Comparison of ENCODE assay signal across 8 cellular contexts in genomic region chr7:98133181-98133580, GRCh38. TPM values are rescaled to one million over a fixed set of nuclear protein-coding genes. Genes with fewer than 3 reads are reported as not detected.
DNase-seq lines count a peak whose midpoint lies in the region; ATAC-seq and TF ChIP-seq lines count a peak whose summit lies in the region.

No MANE protein-coding gene starts in this region.

- CTCF ChIA-PET in Panc1 (lab: Charles Lee) = interaction anchor here (0.6 to 1.7 kb wide), 3 partner anchors 11 to 52 kb away, joined by 3 to 4 read pairs (median 3); no protein-coding TSS in a partner anchor

- intact Hi-C loops in Panc1 (cut with micrococcal nuclease; ENCODE audit: unreplicated experiment) (no loop called here), posterior cingulate gyrus (cut with DNase I) (no loop called here)

- H3K27me3 ChIP-seq in Panc1 (ENCODE audit: control insufficient read depth, insufficient read depth, low read length) = no peaks in the 10 kb centered on the region

- POLR2A ChIA-PET in Panc1 (lab: Charles Lee) = no interaction called here

- DNase-seq in Ammon's horn (ENCODE audit: low spot score) (peak; percentile 50), Panc1 (ENCODE audit: low read depth, low spot score) (no peak), fibroblast of mammary gland (ENCODE audit: low read depth) (peak; percentile 16), amygdala (lab: John Stamatoyannopoulos, UW) (no peak), posterior cingulate gyrus (no peak), DMS53 (lab: John Stamatoyannopoulos, UW) (no peak)

- H3K9me3 ChIP-seq in Panc1 (ENCODE audit: control insufficient read depth, insufficient read depth, low read depth, low read length) = no peaks in the 10 kb centered on the region

- TF ChIP-seq CTCF in Panc1 (IDR thresholded peaks at IDR 0.05) (no peak), fibroblast of mammary gland (conservative IDR thresholded peaks at IDR 0.05; ENCODE audit: control insufficient read depth, insufficient read depth, low read depth, low read length) (no peak)

- no peaks in the 10 kb centered on the region for H3K36me3 ChIP-seq in Panc1 (ENCODE audit: control insufficient read depth, insufficient read depth, low read length)

- H3K4me1 ChIP-seq in Panc1 (ENCODE audit: control insufficient read depth, insufficient read depth, low read length) = peaks cover 42% of the 10 kb centered on the region

- peak overlapping the region; percentile 49 for H3K27ac ChIP-seq in Panc1 (ENCODE audit: low read length)

- BruUV-seq in Panc1 (replicated peaks; lab: Mats Ljungman, UMichigan) = no TSS peak

- ATAC-seq in GM18870 (IDR thresholded peaks at IDR 0.05; ENCODE audit: unreplicated experiment) (peak; percentile 62), HG02981 (IDR thresholded peaks at IDR 0.05; ENCODE audit: unreplicated experiment) (peak; percentile 62), Panc1 (0 out of 2 replicates have a peak, but pooled peaks have one; percentile 47)

- H3K4me3 ChIP-seq in Panc1 (ENCODE audit: low read depth in 2 of 2, low read length in 2 of 2) (no peak overlapping the region), fibroblast of mammary gland (ENCODE audit: control insufficient read depth, low read depth, low read length) (no peak overlapping the region)

- in situ Hi-C loops in Panc1 (cut with HindIII; ENCODE audit: low pct_unique_long_range_greater_than_20kb, low sequenced_read_pairs) = no loop called here

RNA-seq across cellular contexts. Expression of gene LMTK2, which starts 26.5 kb away (rescaled TPM):
- 25.4 TPM for total RNA-seq in Panc1 (2021; ENCODE audit: unreplicated experiment)
- polyA plus RNA-seq in Panc1 (2012; ENCODE audit: insufficient read length) = 11.2 TPM

Comparison
In these comparisons a context has a peak if more than half of its experiments do, and no peak if none do; other contexts are left out.
1. DNase-seq: peak in Ammon's horn (single experiment) and fibroblast of mammary gland (single experiment); none in Panc1 (single experiment), amygdala (0 of 56), posterior cingulate gyrus (0 of 10) and DMS53 (single experiment).
2. Peak in every context shown above with its lines, with median percentiles within 50 percentile points of each other: ATAC-seq.